16 cellular contexts compared by ENCODE assay signal in the genomic region with DNA sequence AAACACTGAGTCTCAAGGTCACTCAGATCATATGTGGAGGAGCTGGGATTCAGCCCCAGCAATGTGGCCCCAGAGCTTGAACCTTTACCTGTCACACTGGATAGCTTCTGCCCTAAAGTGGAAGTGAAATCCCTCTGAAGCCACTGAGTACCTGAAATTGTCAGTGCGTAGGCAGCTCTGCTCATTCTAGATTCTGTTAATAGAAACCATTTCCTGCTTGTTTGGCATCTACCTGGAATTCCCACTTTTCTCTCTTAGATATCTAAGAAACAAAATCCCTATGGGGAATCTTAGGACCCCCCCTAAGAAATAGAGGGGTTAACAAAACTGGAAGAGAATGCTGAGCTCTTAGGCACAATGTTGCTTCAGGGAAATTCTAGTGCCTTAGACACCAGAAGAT. TPM values are rescaled to one million over a fixed set of nuclear protein-coding genes. Genes with fewer than 3 reads are reported as not detected.
DNase-seq lines count a peak whose midpoint lies in the region; ATAC-seq and TF ChIP-seq lines count a peak whose summit lies in the region.
"Had no signal": no experiment of that assay in that cellular context is flagged by ENCODE, and none has a peak within 500 bp of the region (broad histone marks: within the 10 kb centered on the region; RNA-seq: fewer than 3 reads in every experiment).

No MANE protein-coding gene starts in this region.

- WGBS in spleen, 5 donors, result 77 to 100% (median 90%) methylated on average over 1 of the region's 1 CpG

- no peaks in the 10 kb centered on the region for H3K27me3 ChIP-seq in spleen (replicated peaks in 1 of 7)
- H3K27me3 ChIP-seq: neural progenitor cell had no signal

- H3K4me1 ChIP-seq in spleen, result no peaks in the 10 kb centered on the region
- H3K4me1 ChIP-seq: neural progenitor cell had no signal

- no peak overlapping the region for H3K27ac Mint-ChIP-seq in activated CD8-positive, alpha-beta memory T cell treated with anti-CD3 and anti-CD28 coated beads, Interleukin-2, amount 10 ng/mL, durations not matched to agents 7 days and 5 days
- H3K27ac Mint-ChIP-seq: neural progenitor cell, type B pancreatic cell had no signal

- ATAC-seq in GM18502 (IDR thresholded peaks at IDR 0.05; ENCODE audit: poor library complexity, unreplicated experiment) (peak; percentile 69), GM19397 (IDR thresholded peaks at IDR 0.05; ENCODE audit: unreplicated experiment) (peak; percentile 53), HG02870 (IDR thresholded peaks at IDR 0.05; ENCODE audit: unreplicated experiment) (peak; percentile 79), HG03025 (IDR thresholded peaks at IDR 0.05; ENCODE audit: low FRiP score, unreplicated experiment) (no peak)
- no peak for ATAC-seq in activated CD8-positive, alpha-beta memory T cell treated with anti-CD3 and anti-CD28 coated beads, Interleukin-2, amount 10 ng/mL, durations not matched to agents 7 days and 5 days

- peak overlapping the region; percentile 60 for H3K27ac ChIP-seq in caudate nucleus (ENCODE audit: low read depth, low read length)
- H3K27ac ChIP-seq in spleen, result peak overlapping the region in 1 of 8 donors; percentile 18
- H3K27ac ChIP-seq: C4-2B, KMS-11, neural progenitor cell had no signal

- intact Hi-C loops in spleen (cut with DNase I; ENCODE audit: low total_unique reads), result no loop called here

- H3K4me3 Mint-ChIP-seq in activated CD8-positive, alpha-beta memory T cell treated with anti-CD3 and anti-CD28 coated beads, Interleukin-2, amount 10 ng/mL, durations not matched to agents 7 days and 5 days, result no peak overlapping the region
- H3K4me3 Mint-ChIP-seq: neural progenitor cell, type B pancreatic cell had no signal

- H3K27me3 Mint-ChIP-seq in activated CD8-positive, alpha-beta memory T cell treated with anti-CD3 and anti-CD28 coated beads, Interleukin-2, amount 10 ng/mL, durations not matched to agents 7 days and 5 days, result no peaks in the 10 kb centered on the region
- H3K27me3 Mint-ChIP-seq: type B pancreatic cell had no signal

- CTCF ChIA-PET in activated CD8-positive, alpha-beta memory T cell treated with anti-CD3 and anti-CD28 coated beads, Interleukin-2, amount 10 ng/mL, durations not matched to agents 7 days and 5 days (lab: Charles Lee), result interaction anchor here (1.2 to 2.9 kb wide), 2 partner anchors 15 to 17 kb away, joined by 5 to 9 read pairs; no protein-coding TSS in a partner anchor

- peaks cover 57% of the 10 kb centered on the region for H3K36me3 Mint-ChIP-seq in activated CD8-positive, alpha-beta memory T cell treated with anti-CD3 and anti-CD28 coated beads, Interleukin-2, amount 10 ng/mL, durations not matched to agents 7 days and 5 days

- DNase-seq in caudate nucleus (lab: John Stamatoyannopoulos, UW) (peak in 2 of 61 donors; percentile 17 to 26), spleen (no peak)
- DNase-seq in activated CD8-positive, alpha-beta memory T cell treated with anti-CD3 and anti-CD28 coated beads, Interleukin-2, amount 10 ng/mL, durations not matched to agents 7 days and 5 days, result no peak
- DNase-seq: cerebellar nuclear complex, NCI-H1417, OCI-M1, retina had no signal

- no peak for TF ChIP-seq CTCF in spleen (IDR thresholded peaks at IDR 0.05 in 8 of 11, conservative IDR thresholded peaks at IDR 0.05 in 3 of 11)

- no peaks in the 10 kb centered on the region for H3K9me3 ChIP-seq in spleen

- H3K36me3 ChIP-seq in spleen, result peaks cover 4 to 100% (median 99%) of the 10 kb centered on the region in 6 donors

- H3K9me3 Mint-ChIP-seq in activated CD8-positive, alpha-beta memory T cell treated with anti-CD3 and anti-CD28 coated beads, Interleukin-2, amount 10 ng/mL, durations not matched to agents 7 days and 5 days (ENCODE audit: low read depth), result no peaks in the 10 kb centered on the region
- H3K9me3 Mint-ChIP-seq: neural progenitor cell, type B pancreatic cell had no signal

- H3K4me3 ChIP-seq in spleen, result no peak overlapping the region
- H3K4me3 ChIP-seq: neural progenitor cell had no signal

- no peak for TF ChIP-seq POLR2A in spleen (IDR thresholded peaks at IDR 0.05)

- H3K4me1 Mint-ChIP-seq in activated CD8-positive, alpha-beta memory T cell treated with anti-CD3 and anti-CD28 coated beads, Interleukin-2, amount 10 ng/mL, durations not matched to agents 7 days and 5 days, result peaks cover 2% of the 10 kb centered on the region
- H3K4me1 Mint-ChIP-seq: neural progenitor cell had no signal

RNA-seq across cellular contexts. Expression of a gene that starts 29.8 kb away (rescaled TPM):
- total RNA-seq in activated CD8-positive, alpha-beta memory T cell treated with anti-CD3 and anti-CD28 coated beads, Interleukin-2, amount 10 ng/mL, durations not matched to agents 7 days and 5 days, result under 1 TPM; 0.56 to 0.85 TPM
- total RNA-seq in spleen, result 1 to 10 TPM in 2 of 7 donors, under 1 TPM in 5; 0.13 to 1.7 (median 0.89) TPM
- polyA plus RNA-seq in spleen, result 1 to 10 TPM in 2 of 3 donors, under 1 TPM in 1; 0.37 to 1.2 (median 1.0) TPM
- total RNA-seq: Daoy had no signal

Comparison
In these comparisons a context has a peak if more than half of its experiments do, and no peak if none do; other contexts are left out.
1. ATAC-seq: peak in GM18502 (single experiment), GM19397 (single experiment) and HG02870 (single experiment); none in activated CD8-positive, alpha-beta memory T cell treated with anti-CD3 and anti-CD28 coated beads, Interleukin-2, amount 10 ng/mL, durations not matched to agents 7 days and 5 days (single experiment) and HG03025 (single experiment).